Comparison of ENCODE assay signal across 8 cellular contexts in the genomic region with DNA sequence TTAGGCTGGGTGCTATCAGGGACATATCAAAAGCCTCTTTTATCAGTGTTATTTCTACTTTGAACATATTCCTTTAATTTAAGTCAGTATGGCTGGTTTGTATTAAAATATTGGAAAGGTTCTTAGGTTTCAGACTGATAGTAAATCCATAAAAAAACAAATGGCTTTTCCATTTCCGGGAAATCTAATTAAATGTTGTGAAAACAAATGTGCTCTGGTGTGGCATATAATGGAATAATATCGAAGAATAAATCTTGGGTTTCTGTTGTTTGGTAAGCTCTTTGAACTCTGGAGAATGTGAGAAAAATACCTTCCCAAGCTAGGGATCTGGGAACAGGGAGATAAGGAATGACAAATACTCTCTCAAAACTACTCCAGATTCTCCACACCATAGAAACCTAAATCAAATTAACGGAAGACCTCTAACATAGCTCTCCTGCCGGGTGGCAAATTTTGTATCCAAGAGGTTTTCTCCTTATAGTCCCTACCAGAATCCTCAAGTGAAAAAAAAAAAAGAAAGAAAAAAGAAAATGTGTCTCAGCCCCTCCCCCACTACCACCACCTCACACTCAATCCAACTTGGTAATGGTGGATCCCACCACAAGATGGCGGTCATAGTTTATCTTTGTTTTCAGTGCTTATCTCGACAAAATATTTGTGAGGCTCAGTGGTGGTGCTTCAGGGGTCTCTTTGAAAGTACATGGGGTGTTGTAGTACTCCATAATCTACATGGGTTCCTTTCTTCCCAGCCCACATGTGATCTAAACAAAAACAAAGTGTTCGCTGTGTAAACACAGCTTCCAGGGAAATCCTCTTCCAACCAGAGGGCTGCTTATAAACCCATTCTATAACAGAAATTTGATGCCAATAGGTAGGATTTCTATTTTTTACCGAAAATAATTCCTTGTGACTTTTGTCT. TPM values are rescaled to one million over a fixed set of nuclear protein-coding genes. Genes with fewer than 3 reads are reported as not detected.
A peak's percentile ranks its signal among the peaks of the same experiment; 100 is the strongest.
DNase-seq lines count a peak whose midpoint lies in the region; ATAC-seq, FAIRE-seq and TF ChIP-seq lines count a peak whose summit lies in the region.

No MANE protein-coding gene starts in this region.

- no peak overlapping the region for H3K27ac ChIP-seq in dorsolateral prefrontal cortex
- H3K27ac ChIP-seq in smooth muscle cell (ENCODE audit: low read depth) = no peak overlapping the region

- H3K36me3 ChIP-seq in smooth muscle cell (ENCODE audit: low read depth) = no peaks in the 10 kb centered on the region

- no peak overlapping the region for H2AFZ ChIP-seq in smooth muscle cell (ENCODE audit: low read depth)

- no peaks in the 10 kb centered on the region for H3K27me3 ChIP-seq in dorsolateral prefrontal cortex
- H3K27me3 ChIP-seq in smooth muscle cell (ENCODE audit: low read depth) = no peaks in the 10 kb centered on the region

- no peak for FAIRE-seq in GM12891 (lab: Jason Lieb, UNC)

- H3K9ac ChIP-seq in smooth muscle cell (ENCODE audit: low read depth) = no peak overlapping the region

- ATAC-seq in GM18861 (IDR thresholded peaks at IDR 0.05; ENCODE audit: unreplicated experiment) = peak; percentile 44

- no peaks in the 10 kb centered on the region for H3K9me3 ChIP-seq in smooth muscle cell (replicated peaks; ENCODE audit: low read depth)

- H3K79me2 ChIP-seq in smooth muscle cell (ENCODE audit: low read depth) = no peaks in the 10 kb centered on the region

- no peaks in the 10 kb centered on the region for H4K20me1 ChIP-seq in smooth muscle cell (ENCODE audit: low read depth)

- no peaks in the 10 kb centered on the region for H3F3A ChIP-seq in smooth muscle cell (ENCODE audit: low read depth)

- H3K4me3 ChIP-seq in dorsolateral prefrontal cortex (no peak overlapping the region), smooth muscle cell (no peak overlapping the region)

- peaks cover 7% of the 10 kb centered on the region for H3K4me1 ChIP-seq in smooth muscle cell (ENCODE audit: low read depth)

- intact Hi-C loops in dorsolateral prefrontal cortex (cut with DNase I) = loop anchor here in 1 of 2 donors (5.0 kb wide), 1 partner anchor 806 kb away; no protein-coding TSS in a partner anchor

- DNase-seq in Ammon's horn (ENCODE audit: low spot score) = peak; percentile 14
- DNase-seq in NCI-H524 (lab: John Stamatoyannopoulos, UW) = peak; percentile 20 to 26
- no peak for DNase-seq in dorsolateral prefrontal cortex
- no peak for DNase-seq in smooth muscle cell (lab: John Stamatoyannopoulos, UW; ENCODE audit: unreplicated experiment)
- DNase-seq in 8988T = no peak
- no peak for DNase-seq in activated naive CD4-positive, alpha-beta T cell treated with Interleukin-2 at 50 U/mL for 16 hours
- no peak for DNase-seq in GM12891 (ENCODE audit: insufficient read length, low spot score)

- H3K4me2 ChIP-seq in smooth muscle cell = no peak overlapping the region

- WGBS in smooth muscle cell (ENCODE audit: low lambda C conversion rate) = 59% methylated on average over 8 of the region's 8 CpGs

- TF ChIP-seq POLR2A in GM12891 (IDR thresholded peaks at IDR 0.05; ENCODE audit: low read depth, low read length) = no peak

- TF ChIP-seq CTCF in dorsolateral prefrontal cortex (IDR thresholded peaks at IDR 0.05 in 54 of 56, conservative IDR thresholded peaks at IDR 0.05 in 2 of 56; ENCODE audit: low read depth in 1 of 56, partially characterized antibody in 56 of 56) = peak in 48 of 56 donors; percentile 17 to 68 (median 42)
- peak; percentile 25 for TF ChIP-seq CTCF in smooth muscle cell (IDR thresholded peaks at IDR 0.05; ENCODE audit: borderline replicate concordance, insufficient read depth, poor library complexity, severe bottlenecking)

TF ChIP-seq in GM12891, 5 proteins besides CTCF, POLR2A, EP300 and RAD21:
- no peak for TF ChIP-seq POU2F2 (IDR thresholded peaks at IDR 0.05; ENCODE audit: low read depth, low read length)
- no peak for TF ChIP-seq POLR2AphosphoS5 (IDR thresholded peaks at IDR 0.05; ENCODE audit: low read depth, low read length)

RNA-seq across cellular contexts. Expression of a gene that starts 54.6 kb away (rescaled TPM):
- total RNA-seq in dorsolateral prefrontal cortex (1 to 10 TPM in 21 of 120 experiments, under 1 TPM in 68, not detected in 31; 0.18 to 3.3 (median 0.63) TPM), smooth muscle cell (31.6 and 52.6 TPM in 2 replicates)
- polyA plus RNA-seq in smooth muscle cell = 95.5 and 130 TPM in 2 replicates
- polyA plus RNA-seq in GM12891 (2012; ENCODE audit: low read depth, missing spikeins) = not detected

Comparison
In these comparisons a context has a peak if more than half of its experiments do, and no peak if none do; other contexts are left out.
1. DNase-seq: peak in Ammon's horn (single experiment) and NCI-H524 (2 of 2); none in dorsolateral prefrontal cortex (0 of 10), smooth muscle cell (single experiment), 8988T (single experiment), activated naive CD4-positive, alpha-beta T cell treated with Interleukin-2 at 50 U/mL for 16 hours (single experiment) and GM12891 (single experiment).